12 cellular contexts compared by ENCODE assay signal in the genomic region with DNA sequence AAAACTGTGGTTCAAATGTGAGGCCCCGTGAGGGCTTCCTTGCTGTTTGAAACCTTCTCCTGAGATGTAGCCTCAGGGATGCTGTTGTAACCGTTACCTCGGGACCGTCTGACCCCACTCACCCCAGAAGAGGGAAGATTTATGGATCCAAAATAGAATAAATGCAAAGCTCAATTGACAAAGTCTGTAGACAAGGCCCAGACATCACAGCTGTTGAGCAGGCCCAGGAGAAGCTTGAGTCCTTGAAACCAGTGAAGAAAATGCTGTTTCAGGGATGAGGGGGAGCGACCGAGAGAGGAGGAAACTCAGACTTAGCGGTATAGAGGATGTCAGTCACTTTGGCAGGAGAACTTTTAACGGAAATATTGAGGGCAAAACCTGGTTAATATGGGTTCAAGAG.
DNase-seq lines count a peak whose midpoint lies in the region; ATAC-seq and TF ChIP-seq lines count a peak whose summit lies in the region.
"Had no signal": no experiment of that assay in that cellular context is flagged by ENCODE, and none has a peak within 500 bp of the region (broad histone marks: within the 10 kb centered on the region; RNA-seq: fewer than 3 reads in every experiment).

No MANE protein-coding gene starts in this region.

- peaks cover 68% of the 10 kb centered on the region for H3K36me3 Mint-ChIP-seq in CD8-positive, alpha-beta T cell
- no peaks in the 10 kb centered on the region for H3K36me3 Mint-ChIP-seq in progenitor cell of endocrine pancreas (ENCODE audit: insufficient read depth)

- no peak for TF ChIP-seq CTCF in CD8-positive, alpha-beta T cell (IDR thresholded peaks at IDR 0.05)
- TF ChIP-seq CTCF in esophagus muscularis mucosa (IDR thresholded peaks at IDR 0.05), result no peak
- no peak for TF ChIP-seq CTCF in progenitor cell of endocrine pancreas (IDR thresholded peaks at IDR 0.05; ENCODE audit: unreplicated experiment)

- H3K4me3 Mint-ChIP-seq in CD8-positive, alpha-beta T cell, result no peak overlapping the region
- H3K4me3 Mint-ChIP-seq in progenitor cell of endocrine pancreas (ENCODE audit: low read depth), result no peak overlapping the region
- H3K4me3 Mint-ChIP-seq: activated naive CD4-positive, alpha-beta T cell treated with anti-CD3 and anti-CD28 coated beads for 36 hours had no signal

- H3K36me3 ChIP-seq in CD8-positive, alpha-beta T cell (ENCODE audit: insufficient read depth, low read length), result no peaks in the 10 kb centered on the region
- peaks cover 0 to 15% (median 7%) of the 10 kb centered on the region in 4 donors for H3K36me3 ChIP-seq in esophagus muscularis mucosa

- H3K9me3 Mint-ChIP-seq in CD8-positive, alpha-beta T cell, result no peaks in the 10 kb centered on the region
- H3K9me3 Mint-ChIP-seq in progenitor cell of endocrine pancreas (ENCODE audit: low read depth), result no peaks in the 10 kb centered on the region
- H3K9me3 Mint-ChIP-seq: activated naive CD4-positive, alpha-beta T cell treated with anti-CD3 and anti-CD28 coated beads for 36 hours had no signal

- no peak for TF ChIP-seq POLR2A in esophagus muscularis mucosa (IDR thresholded peaks at IDR 0.05; ENCODE audit: low read depth)

- H3K27me3 Mint-ChIP-seq in CD8-positive, alpha-beta T cell (ENCODE audit: low read depth), result no peaks in the 10 kb centered on the region
- no peaks in the 10 kb centered on the region for H3K27me3 Mint-ChIP-seq in progenitor cell of endocrine pancreas

- no peak for TF ChIP-seq EP300 in esophagus muscularis mucosa (IDR thresholded peaks at IDR 0.05)

- WGBS in esophagus muscularis mucosa, result 78% methylated on average over 8 of the region's 8 CpGs

- H3K27ac Mint-ChIP-seq in CD8-positive, alpha-beta T cell, result peak overlapping the region; percentile 53
- peak overlapping the region; percentile 30 for H3K27ac Mint-ChIP-seq in progenitor cell of endocrine pancreas
- H3K27ac Mint-ChIP-seq: activated naive CD4-positive, alpha-beta T cell treated with anti-CD3 and anti-CD28 coated beads for 36 hours had no signal

- DNase-seq in CD8-positive, alpha-beta T cell, result no peak
- peak; percentile 27 for DNase-seq in SK-N-DZ (ENCODE audit: low spot score)
- no peak for DNase-seq in esophagus muscularis mucosa (ENCODE audit: extremely low spot score)
- no peak for DNase-seq in progenitor cell of endocrine pancreas (ENCODE audit: low spot score, unreplicated experiment)
- DNase-seq in NCI-H1436 (lab: John Stamatoyannopoulos, UW), result no peak
- DNase-seq: activated CD4-positive, alpha-beta T cell treated with anti-CD3 and anti-CD28 coated beads for 4 hours; activated naive CD4-positive, alpha-beta T cell treated with anti-CD3 and anti-CD28 coated beads for 36 hours; cortex of kidney; H7 had no signal

- no peak overlapping the region for H3K27ac ChIP-seq in CD8-positive, alpha-beta T cell (ENCODE audit: low read depth, low read length)
- H3K27ac ChIP-seq in esophagus muscularis mucosa (replicated peaks in 1 of 4), result peak overlapping the region in 3 of 4 donors; percentile 22 to 39 (median 29)

- CTCF ChIA-PET in CD8-positive, alpha-beta T cell (lab: Charles Lee), result interaction anchor here (0.7 to 1.3 kb wide), 2 partner anchors 23 to 24 kb away, joined by 3 read pairs; no protein-coding TSS in a partner anchor

- POLR2A ChIA-PET in CD8-positive, alpha-beta T cell (lab: Charles Lee), result no interaction called here

- H3K4me1 ChIP-seq in CD8-positive, alpha-beta T cell (ENCODE audit: insufficient read depth, low read length), result peaks cover 9% of the 10 kb centered on the region
- peaks cover 53 to 88% (median 72%) of the 10 kb centered on the region in 4 donors for H3K4me1 ChIP-seq in esophagus muscularis mucosa

- no peaks in the 10 kb centered on the region for H3K9me3 ChIP-seq in CD8-positive, alpha-beta T cell (ENCODE audit: low read length)
- no peaks in the 10 kb centered on the region for H3K9me3 ChIP-seq in esophagus muscularis mucosa

- intact Hi-C loops in CD8-positive, alpha-beta T cell (cut with DNase I, micrococcal nuclease), result no loop called here
- intact Hi-C loops in esophagus muscularis mucosa (cut with DNase I), result no loop called here

- peaks cover 68% of the 10 kb centered on the region for H3K4me1 Mint-ChIP-seq in CD8-positive, alpha-beta T cell (ENCODE audit: low read depth)
- H3K4me1 Mint-ChIP-seq in progenitor cell of endocrine pancreas (ENCODE audit: low read depth), result peaks cover 27% of the 10 kb centered on the region

- no peak overlapping the region for H3K4me3 ChIP-seq in CD8-positive, alpha-beta T cell (ENCODE audit: low read depth, low read length)
- H3K4me3 ChIP-seq in esophagus muscularis mucosa, result no peak overlapping the region

- no peak for ATAC-seq in CD8-positive, alpha-beta T cell
- ATAC-seq in GM18858 (IDR thresholded peaks at IDR 0.05; ENCODE audit: unreplicated experiment) (no peak), HG03108 (IDR thresholded peaks at IDR 0.05; ENCODE audit: unreplicated experiment) (no peak)
- ATAC-seq: sciatic nerve had no signal

- H3K27me3 ChIP-seq in CD8-positive, alpha-beta T cell (ENCODE audit: insufficient read depth, low read length), result no peaks in the 10 kb centered on the region
- no peaks in the 10 kb centered on the region for H3K27me3 ChIP-seq in esophagus muscularis mucosa
